11 cellular contexts compared by ENCODE assay signal in the genomic region with DNA sequence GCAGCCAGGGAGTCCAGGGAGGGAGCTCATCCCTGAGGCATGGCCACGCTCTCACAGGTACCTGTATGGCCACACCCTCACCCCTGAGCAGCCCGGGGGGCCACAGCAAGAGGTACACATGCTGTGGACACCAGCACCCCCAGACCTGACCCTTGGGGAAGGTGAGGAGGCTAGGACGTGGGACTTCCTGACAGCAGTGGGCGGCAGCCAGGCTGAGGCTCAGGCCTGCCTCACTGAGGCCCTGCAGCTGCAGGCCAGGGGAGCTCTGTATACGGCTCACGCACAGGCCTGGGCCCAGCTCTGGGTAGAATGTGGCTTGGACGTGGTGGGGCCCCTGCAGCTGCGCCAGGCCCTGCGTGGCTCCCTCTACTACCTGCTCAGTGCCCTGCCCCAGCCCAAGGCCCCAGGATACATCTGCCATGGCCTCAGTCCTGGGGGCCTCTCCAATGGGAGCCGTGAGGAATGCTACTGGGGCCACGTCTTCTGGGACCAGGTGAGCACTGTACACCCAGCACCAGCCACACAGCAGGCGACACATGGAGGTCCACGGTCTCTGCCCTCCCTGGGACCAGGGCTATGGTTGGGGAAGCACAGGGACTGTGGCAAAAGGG. TPM values are rescaled to one million over a fixed set of nuclear protein-coding genes. Genes with fewer than 3 reads are reported as not detected.
DNase-seq lines count a peak whose midpoint lies in the region; ATAC-seq and TF ChIP-seq lines count a peak whose summit lies in the region.
"Had no signal": no experiment of that assay in that cellular context is flagged by ENCODE, and none has a peak within 500 bp of the region (broad histone marks: within the 10 kb centered on the region; RNA-seq: fewer than 3 reads in every experiment).

No MANE protein-coding gene starts in this region.

- peaks cover 7% of the 10 kb centered on the region; the same call in 1 of the 2 replicates for H3K79me2 ChIP-seq in HCT116 (ENCODE audit: insufficient read depth, low read length)

- DNase-seq in 8988T = peak; percentile 36
- DNase-seq in HCT116 (ENCODE audit: low read depth, low spot score) = no peak
- no peak for DNase-seq in activated naive CD8-positive, alpha-beta T cell treated with anti-CD3 and anti-CD28 coated beads, Interleukin-2, amount 50 U/mL, for 24 hours
- no peak for DNase-seq in naive thymus-derived CD4-positive, alpha-beta T cell
- DNase-seq in AG20443 (ENCODE audit: low spot score) = no peak
- DNase-seq in WERI-Rb-1 = no peak
- DNase-seq in dedifferentiated amniotic fluid mesenchymal stem cell (ENCODE audit: extremely low spot score) = no peak
- DNase-seq: cerebellar nuclear complex, foreskin fibroblast had no signal

- TF ChIP-seq CTCF in HCT116 (IDR thresholded peaks at IDR 0.05 in 2 of 3, conservative IDR thresholded peaks at IDR 0.05 in 1 of 3; ENCODE audit: borderline replicate concordance in 1 of 3, insufficient read depth in 1 of 3, low read depth in 2 of 3, low read length in 2 of 3) (no peak), WERI-Rb-1 (IDR thresholded peaks at IDR 0.05; ENCODE audit: low read depth, low read length) (no peak)

- RAD21 ChIA-PET in HCT116 (lab: Charles Lee; ENCODE audit: low non-redundant PET in 1 of 2, low total read pairs in 2 of 2, uncharacterized antibody in 2 of 2, unreplicated experiment in 2 of 2) = no interaction called here

- CTCF ChIA-PET in HCT116 (lab: Charles Lee) = no interaction called here
- CTCF ChIA-PET in naive thymus-derived CD4-positive, alpha-beta T cell (lab: Charles Lee) = interaction anchor here (0.5 to 2.4 kb wide), 4 partner anchors 9 to 54 kb away, joined by 3 to 11 read pairs (median 6); a partner anchor contains a TSS

- peaks cover 14 to 25% of the 10 kb centered on the region in 2 experiments for H3K4me1 ChIP-seq in HCT116 (ENCODE audit: control insufficient read depth in 1 of 2, insufficient read depth in 2 of 2, low read length in 2 of 2)
- H3K4me1 ChIP-seq in naive thymus-derived CD4-positive, alpha-beta T cell (ENCODE audit: control insufficient read depth in 2 of 2, insufficient read depth in 2 of 2, low read length in 2 of 2) = peaks cover 16% of the 10 kb centered on the region in 2 donors

- H3K36me3 ChIP-seq in HCT116 (ENCODE audit: control insufficient read depth in 1 of 2, insufficient read depth in 2 of 2, low read length in 2 of 2) (peaks cover 0 to 5% of the 10 kb centered on the region in 2 experiments; a peak in 3 of 4 replicates), WERI-Rb-1 (no peaks in the 10 kb centered on the region; the same call in 1 of the 2 replicates)
- H3K36me3 ChIP-seq in naive thymus-derived CD4-positive, alpha-beta T cell (ENCODE audit: control insufficient read depth in 2 of 3, insufficient read depth in 3 of 3, low read length in 3 of 3) = peaks cover 0 to 53% (median 8%) of the 10 kb centered on the region in 3 experiments

- H3K9me3 Mint-ChIP-seq in activated naive CD8-positive, alpha-beta T cell treated with anti-CD3 and anti-CD28 coated beads, Interleukin-2, amount 50 U/mL, for 24 hours = no peaks in the 10 kb centered on the region
- H3K9me3 Mint-ChIP-seq in naive thymus-derived CD4-positive, alpha-beta T cell = peaks cover 0 to 4% (median 0%) of the 10 kb centered on the region in 11 donors

- no peaks in the 10 kb centered on the region for H3K9me2 ChIP-seq in HCT116 (ENCODE audit: insufficient read depth)

- H3K27me3 ChIP-seq in HCT116 (ENCODE audit: insufficient read depth, low read length) (no peaks in the 10 kb centered on the region), WERI-Rb-1 (ENCODE audit: insufficient read depth, low read depth, severe bottlenecking) (no peaks in the 10 kb centered on the region)
- H3K27me3 ChIP-seq in naive thymus-derived CD4-positive, alpha-beta T cell (ENCODE audit: control insufficient read depth in 2 of 2, insufficient read depth in 2 of 2, low read length in 2 of 2) = no peaks in the 10 kb centered on the region

- POLR2A ChIA-PET in HCT116 (lab: Charles Lee) = no interaction called here
- POLR2A ChIA-PET in naive thymus-derived CD4-positive, alpha-beta T cell (lab: Charles Lee) = interaction anchor here (0.8 to 15.1 kb wide), 11 partner anchors 7 to 84 kb away, joined by 3 to 330 read pairs (median 13); a partner anchor contains a TSS

- H3K4me3 ChIP-seq in HCT116 (replicated peaks in 1 of 2; ENCODE audit: low read depth in 1 of 2, low read length in 2 of 2) (no peak overlapping the region), WERI-Rb-1 (ENCODE audit: low read depth, low read length) (no peak overlapping the region)
- H3K4me3 ChIP-seq in naive thymus-derived CD4-positive, alpha-beta T cell (ENCODE audit: low read length) = peak overlapping the region; percentile 47

- peaks cover 3% of the 10 kb centered on the region for H3K27me3 Mint-ChIP-seq in activated naive CD8-positive, alpha-beta T cell treated with anti-CD3 and anti-CD28 coated beads, Interleukin-2, amount 50 U/mL, for 24 hours
- peaks cover 0 to 11% (median 0%) of the 10 kb centered on the region in 5 donors for H3K27me3 Mint-ChIP-seq in naive thymus-derived CD4-positive, alpha-beta T cell

- H3K9ac ChIP-seq in HCT116 (ENCODE audit: low read length) = no peak overlapping the region

- H3K9me3 ChIP-seq in HCT116 (ENCODE audit: control insufficient read depth in 1 of 2, insufficient read depth in 1 of 2, low read depth in 1 of 2, low read length in 2 of 2) (no peaks in the 10 kb centered on the region), WERI-Rb-1 (ENCODE audit: severe bottlenecking) (no peaks in the 10 kb centered on the region)
- no peaks in the 10 kb centered on the region for H3K9me3 ChIP-seq in naive thymus-derived CD4-positive, alpha-beta T cell (ENCODE audit: control insufficient read depth in 2 of 3, low read length in 3 of 3)

- peak overlapping the region; percentile 54 for H3K27ac Mint-ChIP-seq in activated naive CD8-positive, alpha-beta T cell treated with anti-CD3 and anti-CD28 coated beads, Interleukin-2, amount 50 U/mL, for 24 hours
- H3K27ac Mint-ChIP-seq in naive thymus-derived CD4-positive, alpha-beta T cell = peak overlapping the region; percentile 51 to 95 (median 88)

- TF ChIP-seq POLR2A in HCT116 (IDR thresholded peaks at IDR 0.05; ENCODE audit: borderline replicate concordance, extremely low read depth, insufficient read depth, insufficient read length) = no peak

- ATAC-seq in HCT116 (no peak), GM18868 (IDR thresholded peaks at IDR 0.05; ENCODE audit: unreplicated experiment) (no peak)
- no peak for ATAC-seq in activated naive CD8-positive, alpha-beta T cell treated with anti-CD3 and anti-CD28 coated beads, Interleukin-2, amount 50 U/mL, for 24 hours
- ATAC-seq in naive thymus-derived CD4-positive, alpha-beta T cell = no peak

- H3K4me2 ChIP-seq in HCT116 (ENCODE audit: low read length) = no peak overlapping the region

- no peak for TF ChIP-seq RAD21 in HCT116 (IDR thresholded peaks at IDR 0.05; ENCODE audit: low read depth)

- H4K20me1 ChIP-seq in HCT116 (ENCODE audit: insufficient read depth) = no peaks in the 10 kb centered on the region

- peaks cover 10% of the 10 kb centered on the region for H3K36me3 Mint-ChIP-seq in activated naive CD8-positive, alpha-beta T cell treated with anti-CD3 and anti-CD28 coated beads, Interleukin-2, amount 50 U/mL, for 24 hours (ENCODE audit: low read depth)
- peaks cover 0 to 17% (median 0%) of the 10 kb centered on the region in 5 donors for H3K36me3 Mint-ChIP-seq in naive thymus-derived CD4-positive, alpha-beta T cell

- intact Hi-C loops in HCT116 (cut with micrococcal nuclease) = no loop called here
- intact Hi-C loops in naive thymus-derived CD4-positive, alpha-beta T cell (cut with micrococcal nuclease) = no loop called here

- no TSS peak for BruUV-seq in HCT116 (replicated peaks; lab: Mats Ljungman, UMichigan)

- H3K4me3 Mint-ChIP-seq in activated naive CD8-positive, alpha-beta T cell treated with anti-CD3 and anti-CD28 coated beads, Interleukin-2, amount 50 U/mL, for 24 hours = peak overlapping the region; percentile 67
- H3K4me3 Mint-ChIP-seq in naive thymus-derived CD4-positive, alpha-beta T cell = peak overlapping the region in 9 of 10 donors; percentile 10 to 89 (median 71)

- no peak overlapping the region for H2AFZ ChIP-seq in HCT116 (ENCODE audit: low read depth, low read length, poor library complexity, severe bottlenecking)

- H3K27ac ChIP-seq in HCT116 (ENCODE audit: low read depth, low read length) (peak overlapping the region; percentile 29; the same call in 1 of the 2 replicates), WERI-Rb-1 (no peak overlapping the region)
- peak overlapping the region; percentile 100 for H3K27ac ChIP-seq in naive thymus-derived CD4-positive, alpha-beta T cell (ENCODE audit: low read depth, low read length)

- H3K4me1 Mint-ChIP-seq in activated naive CD8-positive, alpha-beta T cell treated with anti-CD3 and anti-CD28 coated beads, Interleukin-2, amount 50 U/mL, for 24 hours = peaks cover 36% of the 10 kb centered on the region
- H3K4me1 Mint-ChIP-seq in naive thymus-derived CD4-positive, alpha-beta T cell = peaks cover 19 to 41% (median 27%) of the 10 kb centered on the region in 7 donors

TF ChIP-seq in HCT116, 20 proteins besides CTCF, POLR2A, EP300 and RAD21:
- TF ChIP-seq EZH2 (IDR thresholded peaks at IDR 0.05) (no peak), ELF1 (IDR thresholded peaks at IDR 0.05; ENCODE audit: borderline replicate concordance, low read depth) (no peak), SIN3A (IDR thresholded peaks at IDR 0.05; ENCODE audit: low read depth) (no peak), JUND (IDR thresholded peaks at IDR 0.05) (no peak)

RNA-seq across cellular contexts. Expression of a gene that starts 1.8 kb away (rescaled TPM):
- total RNA-seq in HCT116 (2021; ENCODE audit: unreplicated experiment) = 57.5 TPM
- 33.9 and 37.6 TPM in 2 replicates for polyA plus RNA-seq in HCT116 (2012)
- 100 to 1,000 TPM; 325 to 656 (median 348) TPM for total RNA-seq in naive thymus-derived CD4-positive, alpha-beta T cell
- 10 to 100 TPM in 1 of 2 donors, 1 to 10 TPM in 1; 5.1 to 11.7 TPM for polyA plus RNA-seq in naive thymus-derived CD4-positive, alpha-beta T cell

RNA-seq across cellular contexts. Expression of a gene that starts 8.6 kb away (rescaled TPM):
- not detected for total RNA-seq in HCT116 (2021; ENCODE audit: unreplicated experiment)
- not detected in 2 replicates for polyA plus RNA-seq in HCT116 (2012)
- total RNA-seq in naive thymus-derived CD4-positive, alpha-beta T cell = not detected
- not detected for polyA plus RNA-seq in naive thymus-derived CD4-positive, alpha-beta T cell
- total RNA-seq: lower leg skin had no signal

RNA-seq across cellular contexts. Expression of a gene that starts 12.5 kb away (rescaled TPM):
- total RNA-seq in HCT116 (2021; ENCODE audit: unreplicated experiment) = not detected
- 0.09 and 0.16 TPM in 2 replicates for polyA plus RNA-seq in HCT116 (2012)
- 10 to 100 TPM in 3 of 5 experiments, 1 to 10 TPM in 2; 5.4 to 24.7 (median 13.8) TPM for total RNA-seq in naive thymus-derived CD4-positive, alpha-beta T cell
- polyA plus RNA-seq in naive thymus-derived CD4-positive, alpha-beta T cell = 10 to 100 TPM in 1 of 2 donors, 1 to 10 TPM in 1; 8.5 to 20.4 TPM

RNA-seq across cellular contexts. Expression of a gene that starts 16.9 kb away (rescaled TPM):
- total RNA-seq in HCT116 (2021; ENCODE audit: unreplicated experiment) = 106 TPM
- 322 and 372 TPM in 2 replicates for polyA plus RNA-seq in HCT116 (2012)
- 1,000 to 10,000 TPM in 1 of 5 experiments, 100 to 1,000 TPM in 4; 143 to 1,924 (median 528) TPM for total RNA-seq in naive thymus-derived CD4-positive, alpha-beta T cell
- 1,000 to 10,000 TPM; 2,860 to 3,315 TPM for polyA plus RNA-seq in naive thymus-derived CD4-positive, alpha-beta T cell

RNA-seq across cellular contexts. Expression of a gene that starts 23.1 kb away (rescaled TPM):
- 6.1 TPM for total RNA-seq in HCT116 (2021; ENCODE audit: unreplicated experiment)
- 7.8 and 10.1 TPM in 2 replicates for polyA plus RNA-seq in HCT116 (2012)
- total RNA-seq in naive thymus-derived CD4-positive, alpha-beta T cell = 100 to 1,000 TPM in 4 of 5 experiments, 10 to 100 TPM in 1; 97.4 to 985 (median 241) TPM
- 1,000 to 10,000 TPM; 1,878 to 2,355 TPM for polyA plus RNA-seq in naive thymus-derived CD4-positive, alpha-beta T cell
